Comparison of ENCODE assay signal across 8 cellular contexts in the genomic region with DNA sequence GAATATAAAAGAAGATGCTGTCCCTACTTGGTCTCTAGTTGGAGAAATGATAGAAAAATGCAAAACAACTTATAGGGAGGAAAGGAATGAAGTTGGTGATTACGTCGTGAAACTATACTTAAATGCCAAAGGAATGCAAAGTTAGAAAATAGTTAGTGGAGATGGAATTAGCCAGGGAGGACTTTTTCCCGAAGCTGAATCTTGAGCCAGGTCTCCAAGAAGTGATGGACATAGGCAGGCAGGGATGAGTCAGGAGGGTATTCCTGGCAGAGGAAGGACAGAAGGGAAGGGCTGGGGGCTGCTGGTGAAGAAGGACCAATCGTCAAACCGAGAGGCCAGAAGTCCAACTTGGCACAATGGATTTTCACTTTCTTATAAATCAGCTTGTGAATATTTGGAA. TPM values are rescaled to one million over a fixed set of nuclear protein-coding genes. Genes with fewer than 3 reads are reported as not detected.
DNase-seq lines count a peak whose midpoint lies in the region; ATAC-seq lines count a peak whose summit lies in the region.

No MANE protein-coding gene starts in this region.

- H3K4me1 ChIP-seq in stomach smooth muscle (ENCODE audit: control insufficient read depth, insufficient read depth, low read length): peaks cover 23% of the 10 kb centered on the region

- peak overlapping the region; percentile 64 to 77 for H3K9ac ChIP-seq in stomach smooth muscle (ENCODE audit: low read length in 2 of 2)

- no peaks in the 10 kb centered on the region for H3K36me3 ChIP-seq in stomach smooth muscle (ENCODE audit: control insufficient read depth in 2 of 2, insufficient read depth in 2 of 2, low read length in 2 of 2)

- no peaks in the 10 kb centered on the region for H3K27me3 ChIP-seq in stomach smooth muscle (ENCODE audit: control insufficient read depth in 1 of 2, insufficient read depth in 2 of 2, low read length in 2 of 2)

- peaks cover 57% of the 10 kb centered on the region for H3K4me1 Mint-ChIP-seq in activated T-helper 1 cell treated with anti-CD3 and anti-CD28 coated beads, Interleukin-12 subunit alpha, Interleukin-12 subunit beta, Interleukin-2, Interleukin-4 antibody, amounts not matched to agents 30 ng/mL and 10 ng/mL and 1 ng/mL, durations not matched to agents 14 hours and 24 hours and 36 hours (ENCODE audit: low read depth)

- no peaks in the 10 kb centered on the region for H3K27me3 Mint-ChIP-seq in activated T-helper 1 cell treated with anti-CD3 and anti-CD28 coated beads, Interleukin-12 subunit alpha, Interleukin-12 subunit beta, Interleukin-2, Interleukin-4 antibody, amounts not matched to agents 30 ng/mL and 10 ng/mL and 1 ng/mL, durations not matched to agents 14 hours and 24 hours and 36 hours (ENCODE audit: insufficient read depth)

- no peaks in the 10 kb centered on the region for H3K9me3 ChIP-seq in stomach smooth muscle (ENCODE audit: control insufficient read depth in 2 of 2, low read length in 2 of 2)

- no peak overlapping the region for H3K27ac Mint-ChIP-seq in activated T-helper 1 cell treated with anti-CD3 and anti-CD28 coated beads, Interleukin-12 subunit alpha, Interleukin-12 subunit beta, Interleukin-2, Interleukin-4 antibody, amounts not matched to agents 30 ng/mL and 10 ng/mL and 1 ng/mL, durations not matched to agents 14 hours and 24 hours and 36 hours

- H3K27ac ChIP-seq in stomach smooth muscle (ENCODE audit: low read length): no peak overlapping the region

- ATAC-seq in HG03565 (IDR thresholded peaks at IDR 0.05; ENCODE audit: unreplicated experiment): no peak

- H3K4me3 ChIP-seq in stomach smooth muscle (ENCODE audit: low read length in 2 of 2): peak overlapping the region; percentile 82 to 88

- DNase-seq in DMS 273 (lab: John Stamatoyannopoulos, UW; ENCODE audit: unreplicated experiment): peak; percentile 30
- no peak for DNase-seq in DMS 273 treated with DMSO at 0.1 percent for 48 hours (lab: John Stamatoyannopoulos, UW)
- DNase-seq in activated T-helper 1 cell treated with anti-CD3 and anti-CD28 coated beads, Interleukin-12 subunit alpha, Interleukin-12 subunit beta, Interleukin-2, Interleukin-4 antibody, amounts not matched to agents 30 ng/mL and 10 ng/mL and 1 ng/mL, durations not matched to agents 14 hours and 24 hours and 36 hours (ENCODE audit: low spot score): no peak
- DNase-seq in iPS-NIHi7 (ENCODE audit: extremely low spot score): peak; percentile 31
- DNase-seq in SKM-1 (lab: John Stamatoyannopoulos, UW; ENCODE audit: unreplicated experiment): no peak
- no peak for DNase-seq in DMS53 treated with DMSO at 0.1 percent for 48 hours (lab: John Stamatoyannopoulos, UW; ENCODE audit: unreplicated experiment)

- intact Hi-C loops in activated T-helper 1 cell treated with anti-CD3 and anti-CD28 coated beads, Interleukin-12 subunit alpha, Interleukin-12 subunit beta, Interleukin-2, Interleukin-4 antibody, amounts not matched to agents 30 ng/mL and 10 ng/mL and 1 ng/mL, durations not matched to agents 14 hours and 24 hours and 36 hours (cut with micrococcal nuclease): loop anchor here (1.0 to 10.0 kb wide), 5 partner anchors 36 to 904 kb away; partner anchors contain the start of genes TERF2, VPS4A and WWP2

- H3K36me3 Mint-ChIP-seq in activated T-helper 1 cell treated with anti-CD3 and anti-CD28 coated beads, Interleukin-12 subunit alpha, Interleukin-12 subunit beta, Interleukin-2, Interleukin-4 antibody, amounts not matched to agents 30 ng/mL and 10 ng/mL and 1 ng/mL, durations not matched to agents 14 hours and 24 hours and 36 hours (ENCODE audit: low read depth): peaks cover 21% of the 10 kb centered on the region

- no peaks in the 10 kb centered on the region for H3K9me3 Mint-ChIP-seq in activated T-helper 1 cell treated with anti-CD3 and anti-CD28 coated beads, Interleukin-12 subunit alpha, Interleukin-12 subunit beta, Interleukin-2, Interleukin-4 antibody, amounts not matched to agents 30 ng/mL and 10 ng/mL and 1 ng/mL, durations not matched to agents 14 hours and 24 hours and 36 hours

- H3K4me3 Mint-ChIP-seq in activated T-helper 1 cell treated with anti-CD3 and anti-CD28 coated beads, Interleukin-12 subunit alpha, Interleukin-12 subunit beta, Interleukin-2, Interleukin-4 antibody, amounts not matched to agents 30 ng/mL and 10 ng/mL and 1 ng/mL, durations not matched to agents 14 hours and 24 hours and 36 hours: peak overlapping the region; percentile 92

RNA-seq across cellular contexts. Expression of gene SNTB2, which starts 1.8 kb away (rescaled TPM):
- total RNA-seq in activated T-helper 1 cell treated with anti-CD3 and anti-CD28 coated beads, Interleukin-12 subunit alpha, Interleukin-12 subunit beta, Interleukin-2, Interleukin-4 antibody, amounts not matched to agents 30 ng/mL and 10 ng/mL and 1 ng/mL, durations not matched to agents 14 hours and 24 hours and 36 hours: 27.9 and 29.4 TPM in 2 replicates

RNA-seq across cellular contexts. Expression of gene UTP4, which starts 56.3 kb away (rescaled TPM):
- 117 and 127 TPM in 2 replicates for total RNA-seq in activated T-helper 1 cell treated with anti-CD3 and anti-CD28 coated beads, Interleukin-12 subunit alpha, Interleukin-12 subunit beta, Interleukin-2, Interleukin-4 antibody, amounts not matched to agents 30 ng/mL and 10 ng/mL and 1 ng/mL, durations not matched to agents 14 hours and 24 hours and 36 hours

RNA-seq across cellular contexts. Expression of gene CHTF8, which starts 56.3 kb away (rescaled TPM):
- 134 and 143 TPM in 2 replicates for total RNA-seq in activated T-helper 1 cell treated with anti-CD3 and anti-CD28 coated beads, Interleukin-12 subunit alpha, Interleukin-12 subunit beta, Interleukin-2, Interleukin-4 antibody, amounts not matched to agents 30 ng/mL and 10 ng/mL and 1 ng/mL, durations not matched to agents 14 hours and 24 hours and 36 hours

Comparison
In these comparisons a context has a peak if more than half of its experiments do, and no peak if none do; other contexts are left out.
1. DNase-seq: peak in DMS 273 (single experiment) and iPS-NIHi7 (single experiment); none in DMS 273 treated with DMSO at 0.1 percent for 48 hours (single experiment), activated T-helper 1 cell treated with anti-CD3 and anti-CD28 coated beads, Interleukin-12 subunit alpha, Interleukin-12 subunit beta, Interleukin-2, Interleukin-4 antibody, amounts not matched to agents 30 ng/mL and 10 ng/mL and 1 ng/mL, durations not matched to agents 14 hours and 24 hours and 36 hours (single experiment), SKM-1 (single experiment) and DMS53 treated with DMSO at 0.1 percent for 48 hours (single experiment).